ENCODE assay signal across 19 cellular contexts in the genomic region with DNA sequence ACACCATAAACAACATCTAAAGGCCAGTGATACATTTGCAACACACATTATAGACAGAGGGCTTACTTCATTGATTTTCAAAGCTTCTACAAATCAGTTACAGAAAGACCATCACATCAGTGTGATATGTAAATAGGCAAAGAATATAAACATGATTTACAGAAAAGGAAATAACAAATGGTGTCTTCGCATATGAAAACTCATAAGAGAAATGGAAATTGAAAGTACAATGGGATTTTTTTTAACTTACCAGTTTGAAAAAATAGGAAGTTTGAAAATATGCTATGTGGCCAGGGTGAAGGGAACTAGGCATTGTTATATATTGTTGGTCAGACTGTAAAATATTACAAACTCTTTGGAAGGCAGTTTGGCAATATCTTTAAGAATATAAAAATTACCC. TPM values are rescaled to one million over a fixed set of nuclear protein-coding genes. Genes with fewer than 3 reads are reported as not detected.
DNase-seq lines count a peak whose midpoint lies in the region; ATAC-seq lines count a peak whose summit lies in the region.
"Had no signal": no experiment of that assay in that cellular context is flagged by ENCODE, and none has a peak within 500 bp of the region (broad histone marks: within the 10 kb centered on the region; RNA-seq: fewer than 3 reads in every experiment).

No MANE protein-coding gene starts in this region.

- H3K9ac ChIP-seq in mesenchymal stem cell (ENCODE audit: low read length), result no peak overlapping the region

- H2BK5ac ChIP-seq in mesenchymal stem cell (ENCODE audit: low read depth, low read length, poor library complexity, severe bottlenecking), result no peak overlapping the region

- H3K27ac Mint-ChIP-seq in activated T-helper 2 cell treated with anti-CD3 and anti-CD28 coated beads, Interferon-gamma antibody, Interleukin-2, Interleukin-4, amounts not matched to agents 10 μg/mL and 5 μg/mL and 100 μg/mL, durations not matched to agents 14 hours and 24 hours and 36 hours, result peak overlapping the region; percentile 8
- H3K27ac Mint-ChIP-seq: activated CD8-positive, alpha-beta T cell treated with anti-CD3 and anti-CD28 coated beads, Interleukin-2, amount 10 ng/mL, durations not matched to agents 7 days and 5 days had no signal

- DNase-seq in SIG-M5 treated with dmso at 0.1 percent for 504 hours (lab: John Stamatoyannopoulos, UW; ENCODE audit: unreplicated experiment), result peak; percentile 32
- no peak for DNase-seq in SIG-M5 (lab: John Stamatoyannopoulos, UW)
- DNase-seq in activated T-helper 2 cell treated with anti-CD3 and anti-CD28 coated beads, Interferon-gamma antibody, Interleukin-2, Interleukin-4, amounts not matched to agents 10 μg/mL and 5 μg/mL and 100 μg/mL, durations not matched to agents 14 hours and 24 hours and 36 hours (ENCODE audit: low spot score), result no peak
- DNase-seq in NCI-H2107 (lab: John Stamatoyannopoulos, UW), result no peak
- no peak for DNase-seq in mesenchymal stem cell
- DNase-seq: activated CD8-positive, alpha-beta T cell treated with anti-CD3 and anti-CD28 coated beads, Interleukin-2, amount 10 ng/mL, durations not matched to agents 7 days and 5 days; DMS79 treated with DMSO at 0.1 percent for 48 hours; effector CD8-positive, alpha-beta T cell; glutamatergic neuron; left ventricle myocardium superior; NCI-H146; NCI-H82; nucleus accumbens; stomach; SW 1271 had no signal

- no peaks in the 10 kb centered on the region for H3K27me3 Mint-ChIP-seq in activated T-helper 2 cell treated with anti-CD3 and anti-CD28 coated beads, Interferon-gamma antibody, Interleukin-2, Interleukin-4, amounts not matched to agents 10 μg/mL and 5 μg/mL and 100 μg/mL, durations not matched to agents 14 hours and 24 hours and 36 hours (ENCODE audit: low read depth)

- H3K18ac ChIP-seq in mesenchymal stem cell (ENCODE audit: low read depth in 1 of 2, low read length in 2 of 2), result no peak overlapping the region

- no peak overlapping the region for H2BK15ac ChIP-seq in mesenchymal stem cell (ENCODE audit: low read depth, poor library complexity, severe bottlenecking)

- no peak overlapping the region for H3K4me2 ChIP-seq in mesenchymal stem cell (ENCODE audit: low read length, poor library complexity, severe bottlenecking)

- intact Hi-C loops in activated T-helper 2 cell treated with anti-CD3 and anti-CD28 coated beads, Interferon-gamma antibody, Interleukin-2, Interleukin-4, amounts not matched to agents 10 μg/mL and 5 μg/mL and 100 μg/mL, durations not matched to agents 14 hours and 24 hours and 36 hours (cut with micrococcal nuclease), result no loop called here

- ATAC-seq in GM19351 (IDR thresholded peaks at IDR 0.05; ENCODE audit: unreplicated experiment), result peak; percentile 71
- peak; percentile 43 for ATAC-seq in HG03135 (IDR thresholded peaks at IDR 0.05; ENCODE audit: unreplicated experiment)
- no peak for ATAC-seq in HG03108 (IDR thresholded peaks at IDR 0.05; ENCODE audit: unreplicated experiment)
- ATAC-seq: activated CD8-positive, alpha-beta T cell treated with anti-CD3 and anti-CD28 coated beads, Interleukin-2, amount 10 ng/mL, durations not matched to agents 7 days and 5 days; left ventricle myocardium superior had no signal

- H3K4ac ChIP-seq in mesenchymal stem cell (ENCODE audit: low read depth in 1 of 2, low read length in 2 of 2), result no peak overlapping the region

- H3K4me1 ChIP-seq in mesenchymal stem cell (ENCODE audit: control insufficient read depth, insufficient read depth, low read depth, low read length), result no peaks in the 10 kb centered on the region
- H3K4me1 ChIP-seq: stomach had no signal

- no peak overlapping the region for H3K23ac ChIP-seq in mesenchymal stem cell (ENCODE audit: low read length in 2 of 2)

- H2BK12ac ChIP-seq in mesenchymal stem cell (ENCODE audit: low read length in 2 of 2), result no peak overlapping the region

- peaks cover 7% of the 10 kb centered on the region for H3K4me1 Mint-ChIP-seq in activated T-helper 2 cell treated with anti-CD3 and anti-CD28 coated beads, Interferon-gamma antibody, Interleukin-2, Interleukin-4, amounts not matched to agents 10 μg/mL and 5 μg/mL and 100 μg/mL, durations not matched to agents 14 hours and 24 hours and 36 hours (ENCODE audit: low read depth)

- no peak overlapping the region for H4K8ac ChIP-seq in mesenchymal stem cell (ENCODE audit: low read length)

- H4K91ac ChIP-seq in mesenchymal stem cell (ENCODE audit: low read length), result no peak overlapping the region

- no peak overlapping the region for H3K4me3 Mint-ChIP-seq in activated T-helper 2 cell treated with anti-CD3 and anti-CD28 coated beads, Interferon-gamma antibody, Interleukin-2, Interleukin-4, amounts not matched to agents 10 μg/mL and 5 μg/mL and 100 μg/mL, durations not matched to agents 14 hours and 24 hours and 36 hours (ENCODE audit: low read depth)
- H3K4me3 Mint-ChIP-seq: activated CD8-positive, alpha-beta T cell treated with anti-CD3 and anti-CD28 coated beads, Interleukin-2, amount 10 ng/mL, durations not matched to agents 7 days and 5 days had no signal

- H3K9me3 ChIP-seq in mesenchymal stem cell (ENCODE audit: control insufficient read depth, low read length), result no peaks in the 10 kb centered on the region
- H3K9me3 ChIP-seq: stomach had no signal

- H3K79me1 ChIP-seq in mesenchymal stem cell (replicated peaks; ENCODE audit: low read length, poor library complexity, severe bottlenecking), result peaks cover 24% of the 10 kb centered on the region

- H3K27me3 ChIP-seq in mesenchymal stem cell (ENCODE audit: control insufficient read depth in 1 of 2, insufficient read depth in 1 of 2, low read length in 2 of 2), result no peaks in the 10 kb centered on the region
- H3K27me3 ChIP-seq: stomach had no signal

- H3K36me3 ChIP-seq in mesenchymal stem cell (ENCODE audit: control insufficient read depth in 1 of 2, insufficient read depth in 2 of 2, low read depth in 1 of 2, low read length in 2 of 2), result peaks cover 20 to 93% of the 10 kb centered on the region in 2 experiments

- H2BK120ac ChIP-seq in mesenchymal stem cell (ENCODE audit: low read depth, low read length), result no peak overlapping the region

- H2AFZ ChIP-seq in mesenchymal stem cell (ENCODE audit: low read depth, low read length), result no peak overlapping the region

- H3K36me3 Mint-ChIP-seq in activated T-helper 2 cell treated with anti-CD3 and anti-CD28 coated beads, Interferon-gamma antibody, Interleukin-2, Interleukin-4, amounts not matched to agents 10 μg/mL and 5 μg/mL and 100 μg/mL, durations not matched to agents 14 hours and 24 hours and 36 hours (ENCODE audit: low read depth), result peaks cover 58% of the 10 kb centered on the region

- no peaks in the 10 kb centered on the region for H3K9me3 Mint-ChIP-seq in activated T-helper 2 cell treated with anti-CD3 and anti-CD28 coated beads, Interferon-gamma antibody, Interleukin-2, Interleukin-4, amounts not matched to agents 10 μg/mL and 5 μg/mL and 100 μg/mL, durations not matched to agents 14 hours and 24 hours and 36 hours

- 97% methylated on average over 1 of the region's 1 CpG for WGBS in mesenchymal stem cell

- H2AK5ac ChIP-seq in mesenchymal stem cell (ENCODE audit: low read length, severe bottlenecking), result no peak overlapping the region

- H3K27ac ChIP-seq in mesenchymal stem cell (ENCODE audit: low read length, poor library complexity, severe bottlenecking), result no peak overlapping the region
- H3K27ac ChIP-seq: 22Rv1, stomach had no signal

- no peak overlapping the region for H3K14ac ChIP-seq in mesenchymal stem cell (ENCODE audit: low read length in 2 of 2)

- H3K4me3 ChIP-seq in mesenchymal stem cell (ENCODE audit: insufficient read depth in 1 of 2, low read depth in 1 of 2, low read length in 2 of 2), result no peak overlapping the region
- H3K4me3 ChIP-seq: stomach had no signal

RNA-seq across cellular contexts. Expression of a gene that starts 27.3 kb away (rescaled TPM):
- 85.9 and 87.4 TPM in 2 replicates for total RNA-seq in activated T-helper 2 cell treated with anti-CD3 and anti-CD28 coated beads, Interferon-gamma antibody, Interleukin-2, Interleukin-4, amounts not matched to agents 10 μg/mL and 5 μg/mL and 100 μg/mL, durations not matched to agents 14 hours and 24 hours and 36 hours
- 72.1 TPM for polyA plus RNA-seq in mesenchymal stem cell (2013, experiment 1 of 2)
- polyA plus RNA-seq in mesenchymal stem cell (2013, experiment 2 of 2), result 64.5 TPM

RNA-seq across cellular contexts. Expression of a gene that starts 47.2 kb away (rescaled TPM):
- 94.6 and 99.4 TPM in 2 replicates for total RNA-seq in activated T-helper 2 cell treated with anti-CD3 and anti-CD28 coated beads, Interferon-gamma antibody, Interleukin-2, Interleukin-4, amounts not matched to agents 10 μg/mL and 5 μg/mL and 100 μg/mL, durations not matched to agents 14 hours and 24 hours and 36 hours
- 28.6 TPM for polyA plus RNA-seq in mesenchymal stem cell (2013, experiment 1 of 2)
- polyA plus RNA-seq in mesenchymal stem cell (2013, experiment 2 of 2), result 29.4 TPM
